7 cellular contexts compared by ENCODE assay signal in the genomic region with DNA sequence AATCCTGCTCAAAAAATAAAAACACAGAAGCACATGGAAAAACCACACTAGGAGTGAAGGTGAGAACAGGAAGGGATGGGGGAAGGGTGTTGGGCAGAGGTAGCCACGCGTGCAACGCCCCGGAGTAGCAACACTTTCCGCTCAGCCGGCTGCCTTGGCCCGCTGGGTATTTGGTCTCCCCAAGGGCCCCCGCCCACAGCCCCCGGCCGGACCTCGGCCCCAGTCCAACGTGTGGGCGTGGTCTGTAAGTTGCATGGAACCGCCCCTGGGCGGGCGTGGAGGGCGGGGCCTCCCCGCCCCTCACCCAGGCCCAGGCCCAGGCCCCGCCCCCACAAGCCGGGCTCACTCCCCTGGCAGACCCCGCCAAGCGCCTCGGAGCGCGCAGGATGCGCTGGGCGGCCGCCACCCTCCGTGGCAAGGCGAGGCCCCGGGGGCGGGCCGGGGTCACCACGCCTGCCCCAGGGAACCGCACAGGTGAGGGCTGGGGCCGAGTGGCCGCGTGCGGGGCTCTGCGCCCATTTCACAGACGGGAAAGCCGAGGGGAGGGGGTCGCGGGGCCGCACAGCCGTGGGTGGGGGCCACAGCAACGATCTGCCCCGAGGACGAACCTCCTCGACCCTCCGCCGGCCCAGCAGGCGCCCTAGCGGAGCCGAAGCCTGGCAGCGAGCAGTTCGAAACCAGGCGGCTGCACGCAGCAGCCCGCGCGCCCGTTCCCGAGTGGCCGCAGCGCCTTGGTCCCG. TPM values are rescaled to one million over a fixed set of nuclear protein-coding genes. Genes with fewer than 3 reads are reported as not detected.
DNase-seq lines count a peak whose midpoint lies in the region; ATAC-seq and TF ChIP-seq lines count a peak whose summit lies in the region.

A gene (plus strand): TSS at position 345 of the 740 bp plus-strand sequence. CDS start 42 bp downstream, at position 387.

- no peak within 1 kb of the TSS for H3K27ac ChIP-seq in RWPE1

- POLR2A ChIA-PET in RWPE1 (lab: Yijun Ruan, JAX; ENCODE audit: low non-redundant PET), result no interaction called here

- H3K36me3 Mint-ChIP-seq in activated naive CD4-positive, alpha-beta T cell treated with anti-CD3 and anti-CD28 coated beads, Interleukin-2, amount 50 U/mL, for 72 hours, result peaks cover 19 to 26% of the 10 kb centered on the region in 2 donors

- no peak for TF ChIP-seq CTCF in RWPE1 (conservative IDR thresholded peaks at IDR 0.05; ENCODE audit: low read depth)

- peak; percentile 80 for DNase-seq in RWPE1 (ENCODE audit: low spot score)
- peak; percentile 75 to 79 for DNase-seq in activated naive CD4-positive, alpha-beta T cell treated with anti-CD3 and anti-CD28 coated beads, Interleukin-2, amount 50 U/mL, for 72 hours (ENCODE audit: low spot score in 2 of 2)
- peak; percentile 51 to 52 for DNase-seq in stimulated activated CD4-positive, alpha-beta T cell treated with anti-CD3 and anti-CD28 coated beads, Interleukin-15, amount 100 ng/mL, for 1 hour (ENCODE audit: low read depth in 1 of 2, low spot score in 1 of 2)
- no peak for DNase-seq in NCI-H510A (lab: John Stamatoyannopoulos, UW)

- no peaks in the 10 kb centered on the region for H3K9me3 Mint-ChIP-seq in activated naive CD4-positive, alpha-beta T cell treated with anti-CD3 and anti-CD28 coated beads, Interleukin-2, amount 50 U/mL, for 72 hours

- CTCF ChIA-PET in RWPE1 (lab: Yijun Ruan, JAX), result interaction anchor here (0.6 kb wide), 3 partner anchors 54 to 963 kb away, joined by 3 to 4 read pairs (median 3); no protein-coding TSS in a partner anchor

- peak; percentile 35 for ATAC-seq in GM18858 (IDR thresholded peaks at IDR 0.05; ENCODE audit: unreplicated experiment)
- ATAC-seq in HG02938 (IDR thresholded peaks at IDR 0.05; ENCODE audit: unreplicated experiment), result peak; percentile 39
- ATAC-seq in activated naive CD4-positive, alpha-beta T cell treated with anti-CD3 and anti-CD28 coated beads, Interleukin-2, amount 50 U/mL, for 72 hours, result peak; percentile 56 to 80

- peak within 1 kb of the TSS; percentile 37 for H3K4me3 ChIP-seq in iPS-11a (ENCODE audit: low read depth, low read length)

- H3K27ac Mint-ChIP-seq in activated naive CD4-positive, alpha-beta T cell treated with anti-CD3 and anti-CD28 coated beads, Interleukin-2, amount 50 U/mL, for 72 hours, result peak within 1 kb of the TSS; percentile 97

RNA-seq across cellular contexts. Expression of the gene that starts here (rescaled TPM):
- total RNA-seq in activated naive CD4-positive, alpha-beta T cell treated with anti-CD3 and anti-CD28 coated beads, Interleukin-2, amount 50 U/mL, for 72 hours, result 10 to 100 TPM; 70.7 to 81.9 TPM
